Comparison of ENCODE assay signal across 21 cellular contexts in genomic region chr7:82156168-82156567, GRCh38.
A peak's percentile ranks its signal among the peaks of the same experiment; 100 is the strongest.
DNase-seq lines count a peak whose midpoint lies in the region; ATAC-seq and TF ChIP-seq lines count a peak whose summit lies in the region.
"Had no signal": no experiment of that assay in that cellular context is flagged by ENCODE, and none has a peak within 500 bp of the region (broad histone marks: within the 10 kb centered on the region; RNA-seq: fewer than 3 reads in every experiment).

No MANE protein-coding gene starts in this region.

- no peaks in the 10 kb centered on the region for H3K36me3 ChIP-seq in BE2C
- no peaks in the 10 kb centered on the region for H3K36me3 ChIP-seq in Peyer's patch
- H3K36me3 ChIP-seq: ovary, WERI-Rb-1 had no signal

- no peak overlapping the region for H3K27ac ChIP-seq in Peyer's patch
- H3K27ac ChIP-seq: ovary, WERI-Rb-1 had no signal

- TF ChIP-seq CTCF in choroid plexus epithelial cell (conservative IDR thresholded peaks at IDR 0.05; ENCODE audit: low read depth, low read length) (no peak), BE2C (IDR thresholded peaks at IDR 0.05; ENCODE audit: low read depth, low read length) (no peak), Peyer's patch (IDR thresholded peaks at IDR 0.05) (no peak)

- TF ChIP-seq POLR2A in Peyer's patch (IDR thresholded peaks at IDR 0.05): no peak

- H3K9me3 ChIP-seq in BE2C (no peaks in the 10 kb centered on the region), Peyer's patch (no peaks in the 10 kb centered on the region)
- H3K9me3 ChIP-seq: ovary had no signal

- H3K4me3 ChIP-seq in choroid plexus epithelial cell (ENCODE audit: low read depth, low read length) (no peak overlapping the region), BE2C (ENCODE audit: low read depth, low read length) (no peak overlapping the region), Peyer's patch (no peak overlapping the region)
- H3K4me3 ChIP-seq: lung, ovary had no signal

- H3K27me3 ChIP-seq in BE2C (no peaks in the 10 kb centered on the region), Peyer's patch (no peaks in the 10 kb centered on the region)
- H3K27me3 ChIP-seq: ovary had no signal

- ATAC-seq in GM21825 (IDR thresholded peaks at IDR 0.05; ENCODE audit: unreplicated experiment): no peak
- ATAC-seq: effector memory CD8-positive, alpha-beta T cell; sciatic nerve had no signal

- H3K4me1 ChIP-seq in BE2C (no peaks in the 10 kb centered on the region; the same call in 1 of the 2 replicates), Peyer's patch (no peaks in the 10 kb centered on the region)

- DNase-seq in COR-L47 (lab: John Stamatoyannopoulos, UW) (peak; percentile 78), NCI-H1105 (lab: John Stamatoyannopoulos, UW) (peak; percentile 13), NCI-H2227 (lab: John Stamatoyannopoulos, UW; ENCODE audit: unreplicated experiment) (peak; percentile 80), choroid plexus epithelial cell (ENCODE audit: low read depth) (peak; percentile 12), BE2C (no peak), NOMO-1 treated with DMSO at 0.1 percent for 48 hours (lab: John Stamatoyannopoulos, UW; ENCODE audit: unreplicated experiment) (no peak), Peyer's patch (no peak)
- DNase-seq: activated CD4-positive, alpha-beta memory T cell treated with anti-CD3 and anti-CD28 coated beads, Interleukin-2, amount 10 ng/mL, durations not matched to agents 7 days and 5 days; activated naive CD4-positive, alpha-beta T cell treated with anti-CD3 and anti-CD28 coated beads, Interleukin-2, amount 50 U/mL, for 16 hours; activated T-cell treated with anti-CD3 and anti-CD28 coated beads, Interleukin-2, amount 50 U/mL, for 24 hours; CD4-positive, alpha-beta memory T cell; effector memory CD8-positive, alpha-beta T cell; EL; HCEC 1CT; immature natural killer cell; MV-4-11; ovary; WERI-Rb-1 had no signal

Comparison
In these comparisons a context has a peak if more than half of its experiments do, and no peak if none do; other contexts are left out.
1. DNase-seq: peak in COR-L47 (single experiment), NCI-H1105 (single experiment), NCI-H2227 (single experiment) and choroid plexus epithelial cell (single experiment); none in BE2C (single experiment), NOMO-1 treated with DMSO at 0.1 percent for 48 hours (single experiment) and Peyer's patch (0 of 3).